In the genomic region with DNA sequence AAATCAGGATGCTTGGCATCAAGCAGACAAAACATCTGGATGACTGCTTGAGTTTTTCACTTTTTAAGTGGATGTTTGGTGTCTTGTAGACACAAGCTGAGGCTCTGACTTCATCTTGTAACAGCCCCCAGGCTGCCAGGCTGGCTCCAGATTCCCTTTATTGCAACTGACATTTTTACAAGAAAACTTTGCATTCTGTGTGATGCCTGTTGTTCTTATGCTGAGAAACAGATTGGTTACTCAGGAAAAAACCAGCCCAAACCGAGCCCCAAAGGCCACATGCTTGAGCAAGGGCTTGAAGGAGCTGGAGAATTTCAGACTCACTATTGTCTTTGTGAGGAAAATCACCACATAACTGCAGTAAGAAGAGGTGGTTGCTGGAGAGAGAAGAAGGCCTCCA, we compare ENCODE assay signal across 25 cellular contexts.
"Had no signal": no experiment of that assay in that cellular context is flagged by ENCODE, and none has a peak within 500 bp of the region (broad histone marks: within the 10 kb centered on the region; RNA-seq: fewer than 3 reads in every experiment).

No MANE protein-coding gene starts in this region.

- ATAC-seq: activated T-cell treated with anti-CD3 and anti-CD28 coated beads, Interleukin-2, amount 50 U/mL, for 72 hours; body of pancreas; esophagus mucosa; T-helper 17 cell had no signal

- H3K4me3 ChIP-seq: adrenal gland, body of pancreas had no signal

- H3K27me3 ChIP-seq: adrenal gland, body of pancreas had no signal

- DNase-seq: activated CD4-positive, alpha-beta memory T cell treated with anti-CD3 and anti-CD28 coated beads, Interleukin-2, amount 10 ng/mL, durations not matched to agents 7 days and 5 days; activated CD4-positive, alpha-beta T cell treated with anti-CD3 and anti-CD28 coated beads for 1 hour; activated CD4-positive, alpha-beta T cell treated with anti-CD3 and anti-CD28 coated beads for 4 hours; activated CD4-positive, alpha-beta T cell treated with anti-CD3 and anti-CD28 coated beads, Interleukin-2, amount 10 ng/mL, durations not matched to agents 7 days and 5 days; activated CD4-positive, alpha-beta T cell treated with anti-CD3 and anti-CD28 coated beads, Interleukin-2, amount 50 U/mL, for 4 hours; activated CD8-positive, alpha-beta memory T cell treated with anti-CD3 and anti-CD28 coated beads, Interleukin-2, amount 50 U/mL, for 48 hours; activated effector memory CD4-positive, alpha-beta T cell treated with Interleukin-2 at 50 U/mL for 16 hours; activated gamma-delta T cell treated with Interleukin-2 at 50 U/mL for 16 hours; activated naive CD4-positive, alpha-beta T cell treated with anti-CD3 and anti-CD28 coated beads, Interleukin-2, amount 50 U/mL, for 16 hours; activated naive CD4-positive, alpha-beta T cell treated with Interleukin-2 at 50 U/mL for 16 hours; activated T-cell treated with anti-CD3 and anti-CD28 coated beads for 4 hours; activated T-cell treated with anti-CD3 and anti-CD28 coated beads, Interleukin-2, amount 50 U/mL, for 24 hours; activated T-cell treated with anti-CD3 and anti-CD28 coated beads, Interleukin-2, amount 50 U/mL, for 72 hours; adrenal gland; amygdala; aorta; body of pancreas; cortex of kidney; dermis blood vessel endothelial cell; effector CD8-positive, alpha-beta T cell; head of caudate nucleus; T-helper 1 cell; T-helper 17 cell; T1000 had no signal

- H3K4me1 ChIP-seq: adrenal gland, body of pancreas had no signal

- H3K27ac ChIP-seq: adrenal gland, body of pancreas had no signal

- H3K36me3 ChIP-seq: adrenal gland had no signal

- H3K9me3 ChIP-seq: adrenal gland, body of pancreas had no signal
